In the genomic region with DNA sequence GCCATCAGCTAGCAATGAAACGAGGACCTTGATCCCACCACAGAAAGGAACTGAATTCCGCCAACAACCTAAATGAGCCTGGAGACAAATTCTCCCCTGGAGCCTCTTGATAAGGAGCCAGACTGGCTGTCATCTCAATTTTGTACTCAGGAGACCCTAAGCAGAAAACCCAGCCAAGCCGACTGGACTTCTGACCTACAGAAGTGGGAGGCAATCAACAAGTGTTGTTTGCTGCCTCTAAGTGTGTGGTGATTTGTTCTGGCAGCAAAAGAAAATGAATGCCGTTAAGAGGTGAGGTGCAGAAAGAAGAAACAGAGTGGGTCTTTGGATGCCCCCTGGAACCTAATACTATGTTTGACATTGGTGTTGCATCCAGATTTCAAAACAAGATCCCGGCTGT, we compare ENCODE assay signal across 21 cellular contexts.
"Had no signal": no experiment of that assay in that cellular context is flagged by ENCODE, and none has a peak within 500 bp of the region (broad histone marks: within the 10 kb centered on the region; RNA-seq: fewer than 3 reads in every experiment).

No MANE protein-coding gene starts in this region.

- H3K9me3 ChIP-seq: MG63, SK-N-SH had no signal

- H3K27ac ChIP-seq: RWPE1 had no signal

- H3K4me2 ChIP-seq: SK-N-SH had no signal

- H3K36me3 Mint-ChIP-seq: T-cell had no signal

- H3K27ac Mint-ChIP-seq: T-cell had no signal

- H3K36me3 ChIP-seq: MG63 had no signal

- DNase-seq: Karpas-422, KG1, MG63, NCI-H1092, NCI-H1105 treated with DMSO at 0.1 percent for 48 hours, NCI-H1417 treated with DMSO at 0.1 percent for 48 hours, NCI-H146, NCI-H1694 treated with DMSO at 0.1 percent for 48 hours, NCI-H1930, NCI-H2081, NCI-H2107, NCI-H2227 treated with DMSO at 0.1 percent for 48 hours, NCI-H524 treated with DMSO at 0.1 percent for 48 hours, NCI-H82, PC-3, SHP77, SK-N-SH, SW 1271, T-cell had no signal

- ATAC-seq: Panc1, PC-3, T-cell had no signal

- H3K9ac ChIP-seq: SK-N-SH had no signal

- H3K27me3 ChIP-seq: MG63 had no signal

- H3K4me3 ChIP-seq: MG63 had no signal

- H3K4me3 Mint-ChIP-seq: T-cell had no signal
